In genomic region chr20:45963059-45964011, GRCh38 we compare ENCODE assay signal across 8 cellular contexts. TPM values are rescaled to one million over a fixed set of nuclear protein-coding genes. Genes with fewer than 3 reads are reported as not detected.
DNase-seq lines count a peak whose midpoint lies in the region; ATAC-seq and TF ChIP-seq lines count a peak whose summit lies in the region.

No MANE protein-coding gene starts in this region.

- intact Hi-C loops in colonic mucosa (cut with DNase I) = loop anchor here (2.0 to 5.0 kb wide), 2 partner anchors 71 to 139 kb away; partner anchors contain the start of genes CTSA and NEURL2

- peak overlapping the region in 1 of 2 donors; percentile 8 for H3K9ac ChIP-seq in colonic mucosa (ENCODE audit: low read depth in 2 of 2, low read length in 2 of 2)

- H3K9me3 Mint-ChIP-seq in osteocyte (ENCODE audit: unreplicated experiment) = no peaks in the 10 kb centered on the region

- no peaks in the 10 kb centered on the region for H3K27me3 Mint-ChIP-seq in osteocyte (ENCODE audit: unreplicated experiment)

- H3K4me1 ChIP-seq in colonic mucosa = no peaks in the 10 kb centered on the region

- H3K27ac ChIP-seq in colonic mucosa = no peak overlapping the region

- TF ChIP-seq CTCF in AG04449 (IDR thresholded peaks at IDR 0.05; ENCODE audit: insufficient read depth, low read length, missing control alignments) (peak; percentile 26), GM10266 (IDR thresholded peaks at IDR 0.05; ENCODE audit: control insufficient read depth, insufficient read depth, low read depth, missing control alignments) (peak; percentile 25), colonic mucosa (IDR thresholded peaks at IDR 0.05) (peak; percentile 35), osteocyte (IDR thresholded peaks at IDR 0.05) (peak; percentile 55)

- DNase-seq in AG04449 (ENCODE audit: low read depth, low spot score) (no peak), GM10266 (ENCODE audit: extremely low spot score) (no peak), NCI-H460 (ENCODE audit: extremely low read depth, low read depth) (peak; percentile 50), colonic mucosa (no peak), osteocyte (ENCODE audit: extremely low spot score, unreplicated experiment) (no peak), MG63 (no peak)

- H3K36me3 ChIP-seq in colonic mucosa (peaks cover 29% of the 10 kb centered on the region), MG63 (peaks cover 90% of the 10 kb centered on the region)

- peaks cover 40% of the 10 kb centered on the region for H3K36me3 Mint-ChIP-seq in osteocyte (ENCODE audit: unreplicated experiment)

- H3K4me1 Mint-ChIP-seq in osteocyte (ENCODE audit: unreplicated experiment) = no peaks in the 10 kb centered on the region

- no peak overlapping the region for H3K27ac Mint-ChIP-seq in osteocyte (ENCODE audit: unreplicated experiment)

- H3K4me3 ChIP-seq in AG04449 (ENCODE audit: low read depth, low read length) (no peak overlapping the region), colonic mucosa (no peak overlapping the region), MG63 (no peak overlapping the region)

- POLR2A ChIA-PET in AG04449 (lab: Yijun Ruan, JAX) = no interaction called here

- CTCF ChIA-PET in AG04449 (lab: Yijun Ruan, JAX) = interaction anchor here (0.7 to 7.1 kb wide), 12 partner anchors 7 to 164 kb away, joined by 3 to 125 read pairs (median 7); partner anchors contain the start of genes TNNC2 and ZNF335

- H3K9me3 ChIP-seq in colonic mucosa (no peaks in the 10 kb centered on the region), MG63 (no peaks in the 10 kb centered on the region)

- no peaks in the 10 kb centered on the region for H3K27me3 ChIP-seq in colonic mucosa
- H3K27me3 ChIP-seq in MG63 = no peaks in the 10 kb centered on the region

- ATAC-seq in GM19023 (IDR thresholded peaks at IDR 0.05; ENCODE audit: unreplicated experiment) = no peak
- ATAC-seq in HG03025 (IDR thresholded peaks at IDR 0.05; ENCODE audit: low FRiP score, unreplicated experiment) = no peak

- H3K4me3 Mint-ChIP-seq in osteocyte (ENCODE audit: unreplicated experiment) = no peak overlapping the region

RNA-seq across cellular contexts. Expression of gene ZNF335, which starts 8.7 kb away (rescaled TPM):
- total RNA-seq in NCI-H460 (2014; rRNA removed; shearing (Covaris generic)) = 13.8 and 16.3 TPM in 2 replicates
- 38.7 and 43.6 TPM in 2 replicates for polyA plus RNA-seq in NCI-H460 (2014; cell fraction: nucleus; rRNA removed)
- total RNA-seq in colonic mucosa = 10 to 100 TPM; 11.3 to 22.1 TPM
- 23.9 and 24.6 TPM in 2 replicates for total RNA-seq in osteocyte
- 8.7 and 9.5 TPM in 2 replicates for total RNA-seq in MG63 (2014; rRNA removed; shearing (Covaris generic); ENCODE audit: low replicate concordance)

RNA-seq across cellular contexts. Expression of gene PCIF1, which starts 28.9 kb away (rescaled TPM):
- 10.7 and 13.2 TPM in 2 replicates for total RNA-seq in NCI-H460 (2014; rRNA removed; shearing (Covaris generic))
- 6.3 and 8.9 TPM in 2 replicates for polyA plus RNA-seq in NCI-H460 (2014; cell fraction: nucleus; rRNA removed)
- 10 to 100 TPM; 28.9 to 33.6 TPM for total RNA-seq in colonic mucosa
- total RNA-seq in osteocyte = 34.6 and 42.1 TPM in 2 replicates
- 10.5 and 12.1 TPM in 2 replicates for total RNA-seq in MG63 (2014; rRNA removed; shearing (Covaris generic); ENCODE audit: low replicate concordance)

RNA-seq across cellular contexts. Expression of gene MMP9, which starts 45.4 kb away (rescaled TPM):
- total RNA-seq in NCI-H460 (2014; rRNA removed; shearing (Covaris generic)) = not detected in 2 replicates
- not detected in 2 replicates for polyA plus RNA-seq in NCI-H460 (2014; cell fraction: nucleus; rRNA removed)
- total RNA-seq in colonic mucosa (1 to 10 TPM; 1.3 to 4.0 TPM), osteocyte (not detected in 2 replicates)
- 0.07 TPM in 1 of 2 replicates, not detected in the other for total RNA-seq in MG63 (2014; rRNA removed; shearing (Covaris generic); ENCODE audit: low replicate concordance)

RNA-seq across cellular contexts. Expression of gene PLTP, which starts 51.4 kb away (rescaled TPM):
- total RNA-seq in NCI-H460 (2014; rRNA removed; shearing (Covaris generic)) = 116 and 122 TPM in 2 replicates
- 66.0 and 66.3 TPM in 2 replicates for polyA plus RNA-seq in NCI-H460 (2014; cell fraction: nucleus; rRNA removed)
- total RNA-seq in colonic mucosa = 10 to 100 TPM; 17.4 to 36.2 TPM
- 195 and 211 TPM in 2 replicates for total RNA-seq in osteocyte
- total RNA-seq in MG63 (2014; rRNA removed; shearing (Covaris generic); ENCODE audit: low replicate concordance) = 46.8 and 70.1 TPM in 2 replicates
